Comparison of ENCODE assay signal across 15 cellular contexts in genomic region chr4:130029442-130029841, GRCh38.
"Had no signal": no experiment of that assay in that cellular context is flagged by ENCODE, and none has a peak within 500 bp of the region (broad histone marks: within the 10 kb centered on the region; RNA-seq: fewer than 3 reads in every experiment).

No MANE protein-coding gene starts in this region.

- DNase-seq: activated B cell treated with CpG ODN at 0.5 μM for 24 hours; activated CD4-positive, alpha-beta memory T cell treated with anti-CD3 and anti-CD28 coated beads, Interleukin-2, amount 10 ng/mL, durations not matched to agents 7 days and 5 days; activated CD4-positive, alpha-beta T cell treated with anti-CD3 and anti-CD28 coated beads for 4 hours; activated CD8-positive, alpha-beta memory T cell treated with anti-CD3 and anti-CD28 coated beads, Interleukin-2, amount 10 ng/mL, durations not matched to agents 7 days and 5 days; dermis blood vessel endothelial cell; effector memory CD4-positive, alpha-beta T cell; esophagus squamous epithelium; lower lobe of right lung; nephron progenitor cell; retina; spleen; stimulated activated naive B cell treated with anti-CD40 and anti-IgM and Interleukin-4, amounts not matched to agents 10 μg/mL and 1 μg/mL and 100 μg/mL, for 72 hours; upper lobe of right lung had no signal

- H3K36me3 ChIP-seq: esophagus squamous epithelium, lower lobe of right lung, spleen, upper lobe of right lung had no signal

- H3K9me3 Mint-ChIP-seq: activated B cell treated with CpG ODN at 0.5 μM for 24 hours; mesothelial cell of epicardium; nephron progenitor cell; stimulated activated naive B cell treated with anti-CD40 and anti-IgM and Interleukin-4, amounts not matched to agents 10 μg/mL and 1 μg/mL and 100 μg/mL, for 72 hours had no signal

- H3K27me3 ChIP-seq: esophagus squamous epithelium, spleen, upper lobe of right lung had no signal

- H3K4me3 ChIP-seq: esophagus squamous epithelium, lower lobe of right lung, spleen, upper lobe of right lung had no signal

- H3K9me3 ChIP-seq: esophagus squamous epithelium, lower lobe of right lung, spleen, upper lobe of right lung had no signal

- ATAC-seq: activated CD8-positive, alpha-beta memory T cell treated with anti-CD3 and anti-CD28 coated beads, Interleukin-2, amount 10 ng/mL, durations not matched to agents 7 days and 5 days; lower lobe of right lung; stimulated activated naive B cell treated with anti-CD40 and anti-IgM and Interleukin-4, amounts not matched to agents 10 μg/mL and 1 μg/mL and 100 μg/mL, for 72 hours; upper lobe of right lung had no signal

- H3K27ac Mint-ChIP-seq: activated B cell treated with CpG ODN at 0.5 μM for 24 hours; activated CD4-positive, alpha-beta memory T cell treated with anti-CD3 and anti-CD28 coated beads, Interleukin-2, amount 10 ng/mL, durations not matched to agents 7 days and 5 days; activated CD8-positive, alpha-beta memory T cell treated with anti-CD3 and anti-CD28 coated beads, Interleukin-2, amount 10 ng/mL, durations not matched to agents 7 days and 5 days; activated naive CD8-positive, alpha-beta T cell; mesothelial cell of epicardium; nephron progenitor cell; stimulated activated naive B cell treated with anti-CD40 and anti-IgM and Interleukin-4, amounts not matched to agents 10 μg/mL and 1 μg/mL and 100 μg/mL, for 72 hours had no signal

- H3K4me3 Mint-ChIP-seq: activated B cell treated with CpG ODN at 0.5 μM for 24 hours; activated CD4-positive, alpha-beta memory T cell treated with anti-CD3 and anti-CD28 coated beads, Interleukin-2, amount 10 ng/mL, durations not matched to agents 7 days and 5 days; activated CD8-positive, alpha-beta memory T cell treated with anti-CD3 and anti-CD28 coated beads, Interleukin-2, amount 10 ng/mL, durations not matched to agents 7 days and 5 days; activated naive CD8-positive, alpha-beta T cell; mesothelial cell of epicardium; nephron progenitor cell; stimulated activated naive B cell treated with anti-CD40 and anti-IgM and Interleukin-4, amounts not matched to agents 10 μg/mL and 1 μg/mL and 100 μg/mL, for 72 hours had no signal

- H3K36me3 Mint-ChIP-seq: activated CD8-positive, alpha-beta memory T cell treated with anti-CD3 and anti-CD28 coated beads, Interleukin-2, amount 10 ng/mL, durations not matched to agents 7 days and 5 days; activated naive CD8-positive, alpha-beta T cell; mesothelial cell of epicardium; stimulated activated naive B cell treated with anti-CD40 and anti-IgM and Interleukin-4, amounts not matched to agents 10 μg/mL and 1 μg/mL and 100 μg/mL, for 72 hours had no signal

- H3K27ac ChIP-seq: esophagus squamous epithelium, lower lobe of right lung, spleen, upper lobe of right lung had no signal

- H3K4me1 Mint-ChIP-seq: activated CD4-positive, alpha-beta memory T cell treated with anti-CD3 and anti-CD28 coated beads, Interleukin-2, amount 10 ng/mL, durations not matched to agents 7 days and 5 days; activated CD8-positive, alpha-beta memory T cell treated with anti-CD3 and anti-CD28 coated beads, Interleukin-2, amount 10 ng/mL, durations not matched to agents 7 days and 5 days; mesothelial cell of epicardium had no signal

- H3K27me3 Mint-ChIP-seq: activated B cell treated with CpG ODN at 0.5 μM for 24 hours; activated CD4-positive, alpha-beta memory T cell treated with anti-CD3 and anti-CD28 coated beads, Interleukin-2, amount 10 ng/mL, durations not matched to agents 7 days and 5 days; activated CD8-positive, alpha-beta memory T cell treated with anti-CD3 and anti-CD28 coated beads, Interleukin-2, amount 10 ng/mL, durations not matched to agents 7 days and 5 days; activated naive CD8-positive, alpha-beta T cell; stimulated activated naive B cell treated with anti-CD40 and anti-IgM and Interleukin-4, amounts not matched to agents 10 μg/mL and 1 μg/mL and 100 μg/mL, for 72 hours had no signal

- H3K4me1 ChIP-seq: esophagus squamous epithelium, lower lobe of right lung, upper lobe of right lung had no signal
